In genomic region chr7:76424413-76425111, GRCh38 we compare ENCODE assay signal across 10 cellular contexts. TPM values are rescaled to one million over a fixed set of nuclear protein-coding genes. Genes with fewer than 3 reads are reported as not detected.
DNase-seq lines count a peak whose midpoint lies in the region; ATAC-seq, FAIRE-seq and TF ChIP-seq lines count a peak whose summit lies in the region.
"Had no signal": no experiment of that assay in that cellular context is flagged by ENCODE, and none has a peak within 500 bp of the region (broad histone marks: within the 10 kb centered on the region; RNA-seq: fewer than 3 reads in every experiment).

TSS of gene ZP3 (plus strand) at chr7:76424950. CDS start at chr7:76424965, 15 bp downstream.

- H3K79me2 ChIP-seq in smooth muscle cell (ENCODE audit: low read depth) (no peaks in the 10 kb centered on the region), HepG2 (ENCODE audit: insufficient read depth, low read length) (no peaks in the 10 kb centered on the region)

- H3K27ac Mint-ChIP-seq in activated CD4-positive, alpha-beta T cell treated with anti-CD3 and anti-CD28 coated beads, Interleukin-2, amount 10 ng/mL, durations not matched to agents 24 days and 14 days, result peak within 1 kb of the TSS; percentile 64
- peak within 1 kb of the TSS in 3 of 5 experiments; percentile 52 to 80 (median 76) for H3K27ac Mint-ChIP-seq in brain

- ATAC-seq in HG03378 (IDR thresholded peaks at IDR 0.05; ENCODE audit: unreplicated experiment) (peak; percentile 59), GM21367 (IDR thresholded peaks at IDR 0.05; ENCODE audit: unreplicated experiment) (no peak), HepG2 (no peak; the same call in 2 of the 3 replicates)

- intact Hi-C loops in activated CD4-positive, alpha-beta T cell treated with anti-CD3 and anti-CD28 coated beads, Interleukin-2, amount 10 ng/mL, durations not matched to agents 24 days and 14 days (cut with micrococcal nuclease), result no loop called here
- intact Hi-C loops in HepG2 (cut with micrococcal nuclease; ENCODE audit: unreplicated experiment), result no loop called here

- no peaks in the 10 kb centered on the region for H3K36me3 ChIP-seq in smooth muscle cell (ENCODE audit: low read depth)
- no peaks in the 10 kb centered on the region for H3K36me3 ChIP-seq in HepG2 (replicated peaks in 1 of 2; ENCODE audit: control insufficient read depth in 1 of 2, insufficient read depth in 2 of 2, low read length in 2 of 2)
- H3K36me3 ChIP-seq: heart right ventricle, MG63 had no signal

- H3K4me1 Mint-ChIP-seq in activated CD4-positive, alpha-beta T cell treated with anti-CD3 and anti-CD28 coated beads, Interleukin-2, amount 10 ng/mL, durations not matched to agents 24 days and 14 days, result peaks cover 19% of the 10 kb centered on the region
- peaks cover 16% of the 10 kb centered on the region for H3K4me1 Mint-ChIP-seq in brain

- H3K36me3 Mint-ChIP-seq in activated CD4-positive, alpha-beta T cell treated with anti-CD3 and anti-CD28 coated beads, Interleukin-2, amount 10 ng/mL, durations not matched to agents 24 days and 14 days (ENCODE audit: low read depth), result no peaks in the 10 kb centered on the region
- H3K36me3 Mint-ChIP-seq in brain, result no peaks in the 10 kb centered on the region

- POLR2A ChIA-PET in HepG2 (lab: Yijun Ruan, JAX), result no interaction called here

- TF ChIP-seq EP300 in HepG2 (IDR thresholded peaks at IDR 0.05; ENCODE audit: low read depth in 2 of 2, low read length in 2 of 2), result no peak
- TF ChIP-seq EP300 in HepG2 (CRISPR knock-in tag; IDR thresholded peaks at IDR 0.05; ENCODE audit: borderline replicate concordance), result no peak

- H3K9me3 ChIP-seq in smooth muscle cell (replicated peaks; ENCODE audit: low read depth), result no peaks in the 10 kb centered on the region
- no peaks in the 10 kb centered on the region for H3K9me3 ChIP-seq in HepG2 (ENCODE audit: low read length)
- H3K9me3 ChIP-seq: MG63 had no signal

- WGBS in smooth muscle cell (ENCODE audit: low lambda C conversion rate), result 94% methylated on average over 10 of the region's 10 CpGs
- 61% methylated on average over 9 of the region's 10 CpGs for WGBS in HepG2 (ENCODE audit: low lambda C conversion rate)

- H3K9me3 Mint-ChIP-seq in activated CD4-positive, alpha-beta T cell treated with anti-CD3 and anti-CD28 coated beads, Interleukin-2, amount 10 ng/mL, durations not matched to agents 24 days and 14 days, result no peaks in the 10 kb centered on the region
- peaks cover 0 to 6% (median 5%) of the 10 kb centered on the region in 5 experiments for H3K9me3 Mint-ChIP-seq in brain

- H2AFZ ChIP-seq in smooth muscle cell (ENCODE audit: low read depth), result no peak within 1 kb of the TSS
- no peak within 1 kb of the TSS for H2AFZ ChIP-seq in HepG2 (ENCODE audit: low read length)

- TF ChIP-seq RAD21 in HepG2 (CRISPR knock-in tag; IDR thresholded peaks at IDR 0.05), result no peak

- no peak for FAIRE-seq in HepG2 (lab: Jason Lieb, UNC)

- no peaks in the 10 kb centered on the region for H3F3A ChIP-seq in smooth muscle cell (ENCODE audit: low read depth)

- H3K4me3 ChIP-seq in smooth muscle cell (no peak within 1 kb of the TSS), HepG2 (replicated peaks in 1 of 3; ENCODE audit: insufficient read depth in 1 of 3, low read depth in 2 of 3, low read length in 3 of 3) (no peak within 1 kb of the TSS)
- H3K4me3 ChIP-seq: heart right ventricle, MG63 had no signal

- DNase-seq in activated CD4-positive, alpha-beta T cell treated with anti-CD3 and anti-CD28 coated beads, Interleukin-2, amount 10 ng/mL, durations not matched to agents 24 days and 14 days, result peak; percentile 84
- DNase-seq in activated CD4-positive, alpha-beta T cell treated with anti-CD3 and anti-CD28 coated beads for 1 hour, result no peak
- DNase-seq in smooth muscle cell (lab: John Stamatoyannopoulos, UW; ENCODE audit: unreplicated experiment) (no peak), HepG2 (ENCODE audit: low spot score) (no peak), hippocampal formation (lab: John Stamatoyannopoulos, UW) (no peak)
- DNase-seq: heart right ventricle, MG63 had no signal

- H3K9ac ChIP-seq in smooth muscle cell (ENCODE audit: low read depth), result peak within 1 kb of the TSS; percentile 17
- no peak within 1 kb of the TSS for H3K9ac ChIP-seq in HepG2 (ENCODE audit: insufficient read depth, low read depth, low read length)

- H3K27ac ChIP-seq in smooth muscle cell (ENCODE audit: low read depth), result peak within 1 kb of the TSS; percentile 68
- no peak within 1 kb of the TSS for H3K27ac ChIP-seq in HepG2 (ENCODE audit: extremely low read length, insufficient read depth, low read length)
- H3K27ac ChIP-seq: heart right ventricle had no signal

- CTCF ChIA-PET in HepG2 (lab: Yijun Ruan, JAX; ENCODE audit: low intra/inter-chr PET ratio, low total read pairs), result no interaction called here

- H3K27me3 ChIP-seq in smooth muscle cell (ENCODE audit: low read depth) (no peaks in the 10 kb centered on the region), HepG2 (ENCODE audit: control insufficient read depth in 1 of 2, insufficient read depth in 2 of 2, low read length in 2 of 2) (peaks cover 5 to 24% of the 10 kb centered on the region in 2 experiments; a peak in 3 of 5 replicates)
- H3K27me3 ChIP-seq: MG63 had no signal

- peak within 1 kb of the TSS; percentile 5 for H3K4me2 ChIP-seq in smooth muscle cell
- H3K4me2 ChIP-seq in HepG2 (ENCODE audit: low read depth, low read length), result no peak within 1 kb of the TSS; the same call in 1 of the 2 replicates

- H3K4me1 ChIP-seq in smooth muscle cell (ENCODE audit: low read depth) (peaks cover 7% of the 10 kb centered on the region), HepG2 (ENCODE audit: insufficient read depth, low read length) (peaks cover 19% of the 10 kb centered on the region; the same call in 1 of the 2 replicates)

- H4K20me1 ChIP-seq in smooth muscle cell (ENCODE audit: low read depth) (no peaks in the 10 kb centered on the region), HepG2 (ENCODE audit: insufficient read depth, low read length) (no peaks in the 10 kb centered on the region)

- peak within 1 kb of the TSS; percentile 20 for H3K4me3 Mint-ChIP-seq in activated CD4-positive, alpha-beta T cell treated with anti-CD3 and anti-CD28 coated beads, Interleukin-2, amount 10 ng/mL, durations not matched to agents 24 days and 14 days
- H3K4me3 Mint-ChIP-seq in brain, result no peak within 1 kb of the TSS

- TF ChIP-seq CTCF in brain (conservative IDR thresholded peaks at IDR 0.05) (no peak), smooth muscle cell (IDR thresholded peaks at IDR 0.05; ENCODE audit: borderline replicate concordance, insufficient read depth, poor library complexity, severe bottlenecking) (no peak), HepG2 (CRISPR knock-in tag; IDR thresholded peaks at IDR 0.05) (no peak)

- in situ Hi-C loops in HepG2 (cut with HindIII; ENCODE audit: extremely low pct_ligation_motif_present, low pct_unique_long_range_greater_than_20kb), result no loop called here

- TF ChIP-seq POLR2A in HepG2 (IDR thresholded peaks at IDR 0.05; ENCODE audit: insufficient read depth in 1 of 2, low read depth in 2 of 2, low read length in 2 of 2), result no peak

- peaks cover 11% of the 10 kb centered on the region for H3K27me3 Mint-ChIP-seq in activated CD4-positive, alpha-beta T cell treated with anti-CD3 and anti-CD28 coated beads, Interleukin-2, amount 10 ng/mL, durations not matched to agents 24 days and 14 days
- H3K27me3 Mint-ChIP-seq in brain, result peaks cover 14% of the 10 kb centered on the region

- no TSS peak for BruUV-seq in HepG2 (replicated peaks; lab: Mats Ljungman, UMichigan)

TF ChIP-seq in HepG2, 621 proteins besides CTCF, POLR2A, EP300 and RAD21:
- no peak for TF ChIP-seq RFXANK (CRISPR knock-in tag; IDR thresholded peaks at IDR 0.05)
- no peak for TF ChIP-seq ZNF546 (CRISPR knock-in tag; conservative IDR thresholded peaks at IDR 0.05)
- no peak for TF ChIP-seq ZSCAN20 (CRISPR knock-in tag; IDR thresholded peaks at IDR 0.05; ENCODE audit: borderline replicate concordance)
- TF ChIP-seq SNAPC5 (CRISPR knock-in tag; IDR thresholded peaks at IDR 0.05; ENCODE audit: borderline replicate concordance), result no peak
- TF ChIP-seq ZNF382 (CRISPR knock-in tag; IDR thresholded peaks at IDR 0.05; ENCODE audit: borderline replicate concordance), result no peak
- TF ChIP-seq DNMT3B (CRISPR knock-in tag; conservative IDR thresholded peaks at IDR 0.05), result no peak
- TF ChIP-seq MZF1 (CRISPR knock-in tag; IDR thresholded peaks at IDR 0.05; ENCODE audit: borderline replicate concordance), result no peak
- TF ChIP-seq GATA4 (IDR thresholded peaks at IDR 0.05; ENCODE audit: borderline replicate concordance, low read depth), result no peak

RNA-seq across cellular contexts. Expression of gene ZP3, which starts in this region (rescaled TPM):
- 7.4 and 7.5 TPM in 2 replicates for total RNA-seq in activated CD4-positive, alpha-beta T cell treated with anti-CD3 and anti-CD28 coated beads, Interleukin-2, amount 10 ng/mL, durations not matched to agents 24 days and 14 days
- polyA plus RNA-seq in brain (ENCODE audit: insufficient read depth, low read depth, low replicate concordance) (34.4 TPM), smooth muscle cell (1.6 TPM in 1 of 2 replicates, not detected in the other), HepG2 (2011; rRNA removed) (not detected in 2 replicates)
- total RNA-seq in smooth muscle cell (1.3 TPM in 1 of 2 replicates, not detected in the other), HepG2 (2016; rRNA removed; fragmentation: Illumina TruSeq; extraction: Trizol) (not detected in 2 replicates)
- total RNA-seq in HepG2 (2016; cell fraction: cytosol; rRNA removed; fragmentation: Illumina TruSeq; extraction: Trizol; ENCODE audit: low read depth), result 1.5 TPM in 1 of 2 replicates, not detected in the other
- total RNA-seq in HepG2 (2016; cell fraction: insoluble cytoplasmic fraction; rRNA removed; fragmentation: Illumina TruSeq; extraction: Trizol), result 1.2 TPM in 1 of 2 replicates, not detected in the other
- total RNA-seq in HepG2 (2016; cell fraction: membrane; rRNA removed; fragmentation: Illumina TruSeq; extraction: Trizol), result 2.2 TPM in 1 of 2 replicates, not detected in the other
- total RNA-seq in HepG2 (2016; cell fraction: nucleus; rRNA removed; fragmentation: Illumina TruSeq; extraction: Trizol), result not detected in 2 replicates
- not detected in 2 replicates for polyA plus RNA-seq in HepG2 (2011; cell fraction: cytosol; rRNA removed)
- polyA plus RNA-seq in HepG2 (2011; cell fraction: nucleus; rRNA removed), result not detected in 2 replicates
- not detected in 2 replicates for polyA plus RNA-seq in HepG2 (2012)
- not detected in 2 replicates for polyA plus RNA-seq in HepG2 (2016; cell fraction: cytosol; fragmentation: Illumina TruSeq; extraction: Trizol; ENCODE audit: low read depth)
- not detected in 2 replicates for polyA plus RNA-seq in HepG2 (2016; cell fraction: insoluble cytoplasmic fraction; fragmentation: Illumina TruSeq; extraction: Trizol; ENCODE audit: low read depth)
- not detected in 2 replicates for polyA plus RNA-seq in HepG2 (2016; cell fraction: membrane; fragmentation: Illumina TruSeq; extraction: Trizol; ENCODE audit: low read depth)
- polyA plus RNA-seq in HepG2 (2016; cell fraction: nucleus; fragmentation: Illumina TruSeq; extraction: Trizol; ENCODE audit: insufficient read depth, low read depth), result not detected in 2 replicates
- 0.80 and 89.9 TPM in 2 replicates for polyA minus RNA-seq in HepG2 (2011; rRNA and poly(A)+ RNA removed; ENCODE audit: low replicate concordance)
- polyA minus RNA-seq in HepG2 (2011; cell fraction: cytosol; rRNA and poly(A)+ RNA removed), result not detected in 2 replicates
- polyA minus RNA-seq in HepG2 (2011; cell fraction: nucleus; rRNA and poly(A)+ RNA removed), result not detected in 2 replicates

Comparison
In these comparisons a context has a peak if more than half of its experiments do, and no peak if none do; other contexts are left out.
1. RNA of gene ZP3 (polyA plus RNA-seq): 34.4 TPM in brain (single experiment); 1.6 TPM in smooth muscle cell and not detected in HepG2; every median in the first group is over 10 times any median in the second.